Comparison of ENCODE assay signal across 1 cellular context in genomic region chr22:32808038-32808445, GRCh38.
TF ChIP-seq lines count a peak whose summit lies in the region.

No MANE protein-coding gene starts in this region.

TF ChIP-seq in liver, 16 proteins besides CTCF, POLR2A, EP300 and RAD21 (continued from another document):
- TF ChIP-seq ZBTB33 (IDR thresholded peaks at IDR 0.05), result peak; percentile 78
- TF ChIP-seq HNF4A (conservative IDR thresholded peaks at IDR 0.05), result peak; percentile 99
- peak in 1 of 2 donors; percentile 61 for TF ChIP-seq EGR1 (IDR thresholded peaks at IDR 0.05; ENCODE audit: low read depth in 2 of 2)
- TF ChIP-seq FOXA1 (IDR thresholded peaks at IDR 0.05), result peak; percentile 77
- TF ChIP-seq GABPA (IDR thresholded peaks at IDR 0.05 in 1 of 2, conservative IDR thresholded peaks at IDR 0.05 in 1 of 2), result no peak
